In genomic region chr1:148402152-148403084, GRCh38 we compare ENCODE assay signal across 8 cellular contexts.
DNase-seq lines count a peak whose midpoint lies in the region; ATAC-seq and TF ChIP-seq lines count a peak whose summit lies in the region.
"Not testable (repeated sequence)": the region's sequence is repeated elsewhere in the genome, so short reads cannot be mapped to it uniquely, and the experiment has no call there.

No MANE protein-coding gene starts in this region.

- intact Hi-C loops in sigmoid colon (cut with DNase I); uterus (cut with DNase I; ENCODE audit: low total_unique reads): not testable (repeated sequence)

- H3K4me1 Mint-ChIP-seq in immature natural killer cell: peaks cover 27 to 40% of the 10 kb centered on the region in 2 donors

- not testable (repeated sequence) for H3K9me3 Mint-ChIP-seq in immature natural killer cell

- TF ChIP-seq POLR2A in GM18526 (IDR thresholded peaks at IDR 0.05; ENCODE audit: extremely low read depth, insufficient read length): peak; percentile 52
- peak in 1 of 2 donors; percentile 54 for TF ChIP-seq POLR2A in sigmoid colon (IDR thresholded peaks at IDR 0.05)
- peak in 1 of 2 donors; percentile 49 for TF ChIP-seq POLR2A in uterus (IDR thresholded peaks at IDR 0.05)

- peak; percentile 93 for ATAC-seq in HG02943 (IDR thresholded peaks at IDR 0.05; ENCODE audit: low read depth, unreplicated experiment)

- DNase-seq in NCI-H345 treated with DMSO at 0.1 percent for 48 hours (lab: John Stamatoyannopoulos, UW; ENCODE audit: unreplicated experiment): peak; percentile 95
- DNase-seq in activated CD4-positive, CD25-positive, alpha-beta regulatory T cell treated with anti-CD3 and anti-CD28 coated beads, Interleukin-2, amount 50 U/mL, for 72 hours: peak; percentile 79
- peak; percentile 55 to 68 for DNase-seq in cardiac fibroblast (ENCODE audit: low read depth in 2 of 2)
- DNase-seq in immature natural killer cell: peak; percentile 83 to 85 (median 84)
- peak; percentile 89 for DNase-seq in sigmoid colon
- DNase-seq in uterus: peak; percentile 52 to 55

- H3K27me3 Mint-ChIP-seq in immature natural killer cell (ENCODE audit: low read depth in 3 of 3): peaks cover 3 to 13% (median 7%) of the 10 kb centered on the region in 3 donors

- H3K36me3 Mint-ChIP-seq in immature natural killer cell: not testable (repeated sequence)

- TF ChIP-seq EP300 in sigmoid colon (IDR thresholded peaks at IDR 0.05): not testable (repeated sequence)

- H3K27ac ChIP-seq in sigmoid colon (peak overlapping the region; percentile 12 to 70 (median 54)), uterus (peak overlapping the region in 1 of 2 donors; percentile 72)

- not testable (repeated sequence) for H3K4me1 ChIP-seq in sigmoid colon, uterus

- not testable (repeated sequence) for H3K36me3 ChIP-seq in sigmoid colon, uterus

- TF ChIP-seq CTCF in cardiac fibroblast (IDR thresholded peaks at IDR 0.05; ENCODE audit: low read depth, low read length); sigmoid colon (IDR thresholded peaks at IDR 0.05); uterus (IDR thresholded peaks at IDR 0.05): not testable (repeated sequence)

- H3K4me3 Mint-ChIP-seq in immature natural killer cell: peak overlapping the region; percentile 93 to 99 (median 99)

- not testable (repeated sequence) for H3K9me3 ChIP-seq in sigmoid colon, uterus

- WGBS in sigmoid colon, 2 donors: 1 to 2% methylated on average over 44 to 45 of the region's 45 CpGs

- H3K4me3 ChIP-seq in cardiac fibroblast (replicated peaks in 1 of 2; ENCODE audit: low read depth in 2 of 2, low read length in 2 of 2): peak overlapping the region; percentile 56 to 60
- H3K4me3 ChIP-seq in sigmoid colon: peak overlapping the region; percentile 51 to 57 (median 52)
- H3K4me3 ChIP-seq in uterus: peak overlapping the region; percentile 37 to 40

- H3K27ac Mint-ChIP-seq in immature natural killer cell: peak overlapping the region; percentile 94 to 100 (median 100)

- not testable (repeated sequence) for H3K27me3 ChIP-seq in sigmoid colon, uterus
